9 cellular contexts compared by ENCODE assay signal in genomic region chr12:64039285-64039871, GRCh38.
DNase-seq lines count a peak whose midpoint lies in the region; ATAC-seq and TF ChIP-seq lines count a peak whose summit lies in the region.
"Had no signal": no experiment of that assay in that cellular context is flagged by ENCODE, and none has a peak within 500 bp of the region (broad histone marks: within the 10 kb centered on the region; RNA-seq: fewer than 3 reads in every experiment).

No MANE protein-coding gene starts in this region.

- H3K9me3 ChIP-seq in neural cell (ENCODE audit: low read length) = no peaks in the 10 kb centered on the region

- no peaks in the 10 kb centered on the region for H3K79me2 ChIP-seq in neural cell (replicated peaks; ENCODE audit: insufficient read depth, low read length)

- in situ Hi-C loops in Caki2 (cut with HindIII; ENCODE audit: low pct_unique_long_range_greater_than_20kb, low sequenced_read_pairs) = no loop called here

- no peak overlapping the region for H3K27ac ChIP-seq in neural cell (ENCODE audit: low read length)

- no peaks in the 10 kb centered on the region for H3K27me3 ChIP-seq in neural cell (ENCODE audit: insufficient read depth, low read depth, low read length)

- TF ChIP-seq RAD21 in neural cell (conservative IDR thresholded peaks at IDR 0.05) = no peak

- H3K4me2 ChIP-seq in neural cell (ENCODE audit: low read length) = no peak overlapping the region

- H4K20me1 ChIP-seq in neural cell (ENCODE audit: insufficient read depth) = no peaks in the 10 kb centered on the region

- H3F3A ChIP-seq in neural cell (ENCODE audit: insufficient read depth, low read length, poor library complexity, severe bottlenecking) = peaks cover 3% of the 10 kb centered on the region

- no peaks in the 10 kb centered on the region for H3K36me3 ChIP-seq in neural cell (ENCODE audit: insufficient read depth, low read length)

- no peaks in the 10 kb centered on the region for H3K9me2 ChIP-seq in neural cell (ENCODE audit: insufficient read depth, low read length)

- no peak for TF ChIP-seq EP300 in neural cell (conservative IDR thresholded peaks at IDR 0.05; ENCODE audit: poor library complexity, severe bottlenecking)

- no peak overlapping the region for H2AFZ ChIP-seq in neural cell (ENCODE audit: low read depth, low read length)

- DNase-seq in Caki2 (ENCODE audit: low read depth) (peak; percentile 43), NCI-H2227 (lab: John Stamatoyannopoulos, UW; ENCODE audit: unreplicated experiment) (peak; percentile 64), epithelial cell of proximal tubule (ENCODE audit: low read depth) (peak; percentile 40)
- no peak for DNase-seq in stimulated activated CD4-positive, alpha-beta T cell treated with anti-CD3 and anti-CD28 coated beads, Interleukin-1b, Interleukin-23, amount 100 ng/mL, for 48 hours

- TF ChIP-seq CTCF in epithelial cell of proximal tubule (conservative IDR thresholded peaks at IDR 0.05; ENCODE audit: low read depth, low read length) (no peak), neural cell (IDR thresholded peaks at IDR 0.05; ENCODE audit: poor library complexity, severe bottlenecking) (no peak)

- H3K4me3 ChIP-seq in epithelial cell of proximal tubule (ENCODE audit: low read depth, low read length) (peak overlapping the region; percentile 36), neural cell (ENCODE audit: low read length) (peak overlapping the region; percentile 14)

- ATAC-seq in GM19395 (IDR thresholded peaks at IDR 0.05; ENCODE audit: unreplicated experiment) = no peak
- no peak for ATAC-seq in HG03095 (IDR thresholded peaks at IDR 0.05; ENCODE audit: unreplicated experiment)
- no peak for ATAC-seq in HG02623 (IDR thresholded peaks at IDR 0.05; ENCODE audit: unreplicated experiment)
- ATAC-seq: HCT116 had no signal

- no peak overlapping the region for H3K9ac ChIP-seq in neural cell (ENCODE audit: low read length)

TF ChIP-seq in neural cell, 6 proteins besides CTCF, POLR2A, EP300 and RAD21:
- TF ChIP-seq POLR2AphosphoS5 (IDR thresholded peaks at IDR 0.05) (no peak), TAF1 (IDR thresholded peaks at IDR 0.05; ENCODE audit: low read depth) (no peak), SMC3 (conservative IDR thresholded peaks at IDR 0.05; ENCODE audit: poor library complexity) (peak; percentile 11), MXI1 (conservative IDR thresholded peaks at IDR 0.05; ENCODE audit: poor library complexity, severe bottlenecking) (no peak)
